In the genomic region with DNA sequence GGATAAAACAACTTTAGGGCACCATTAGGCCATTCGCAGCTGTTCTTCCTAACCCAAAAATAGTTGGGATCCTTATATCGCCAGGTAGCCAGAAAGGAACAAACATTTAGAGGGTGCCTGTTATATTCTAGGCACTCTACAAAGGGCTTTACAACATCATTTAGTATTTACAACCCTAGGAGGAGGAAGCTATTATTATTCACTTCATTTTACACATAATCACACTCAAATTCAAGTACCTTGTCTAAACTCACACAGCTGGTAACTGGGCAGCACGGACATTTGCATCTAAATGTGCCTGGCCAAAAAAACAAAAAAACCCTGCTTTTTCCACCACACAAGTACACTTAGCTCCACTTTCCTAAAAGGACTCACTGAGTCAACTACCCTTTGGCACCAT, we compare ENCODE assay signal across 2 cellular contexts.
TF ChIP-seq lines count a peak whose summit lies in the region.

No MANE protein-coding gene starts in this region.

TF ChIP-seq in A549, 52 proteins besides CTCF, POLR2A, EP300 and RAD21 (continued from another document):
- TF ChIP-seq, protein P1, sequence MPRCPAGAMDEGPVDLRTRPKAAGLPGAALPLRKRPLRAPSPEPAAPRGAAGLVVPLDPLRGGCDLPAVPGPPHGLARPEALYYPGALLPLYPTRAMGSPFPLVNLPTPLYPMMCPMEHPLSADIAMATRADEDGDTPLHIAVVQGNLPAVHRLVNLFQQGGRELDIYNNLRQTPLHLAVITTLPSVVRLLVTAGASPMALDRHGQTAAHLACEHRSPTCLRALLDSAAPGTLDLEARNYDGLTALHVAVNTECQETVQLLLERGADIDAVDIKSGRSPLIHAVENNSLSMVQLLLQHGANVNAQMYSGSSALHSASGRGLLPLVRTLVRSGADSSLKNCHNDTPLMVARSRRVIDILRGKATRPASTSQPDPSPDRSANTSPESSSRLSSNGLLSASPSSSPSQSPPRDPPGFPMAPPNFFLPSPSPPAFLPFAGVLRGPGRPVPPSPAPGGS (IDR thresholded peaks at IDR 0.05): no peak
- TF ChIP-seq, protein P2, sequence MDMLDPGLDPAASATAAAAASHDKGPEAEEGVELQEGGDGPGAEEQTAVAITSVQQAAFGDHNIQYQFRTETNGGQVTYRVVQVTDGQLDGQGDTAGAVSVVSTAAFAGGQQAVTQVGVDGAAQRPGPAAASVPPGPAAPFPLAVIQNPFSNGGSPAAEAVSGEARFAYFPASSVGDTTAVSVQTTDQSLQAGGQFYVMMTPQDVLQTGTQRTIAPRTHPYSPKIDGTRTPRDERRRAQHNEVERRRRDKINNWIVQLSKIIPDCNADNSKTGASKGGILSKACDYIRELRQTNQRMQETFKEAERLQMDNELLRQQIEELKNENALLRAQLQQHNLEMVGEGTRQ (IDR thresholded peaks at IDR 0.05): no peak
- TF ChIP-seq PHF8 (IDR thresholded peaks at IDR 0.05; ENCODE audit: borderline replicate concordance, low read depth): no peak
- TF ChIP-seq TP53 (CRISPR knock-in tag; IDR thresholded peaks at IDR 0.05): no peak
- no peak for TF ChIP-seq HOXB13 (CRISPR knock-in tag; IDR thresholded peaks at IDR 0.05; ENCODE audit: low read depth)
- TF ChIP-seq KDM5A (IDR thresholded peaks at IDR 0.05): no peak
- TF ChIP-seq, protein P3, sequence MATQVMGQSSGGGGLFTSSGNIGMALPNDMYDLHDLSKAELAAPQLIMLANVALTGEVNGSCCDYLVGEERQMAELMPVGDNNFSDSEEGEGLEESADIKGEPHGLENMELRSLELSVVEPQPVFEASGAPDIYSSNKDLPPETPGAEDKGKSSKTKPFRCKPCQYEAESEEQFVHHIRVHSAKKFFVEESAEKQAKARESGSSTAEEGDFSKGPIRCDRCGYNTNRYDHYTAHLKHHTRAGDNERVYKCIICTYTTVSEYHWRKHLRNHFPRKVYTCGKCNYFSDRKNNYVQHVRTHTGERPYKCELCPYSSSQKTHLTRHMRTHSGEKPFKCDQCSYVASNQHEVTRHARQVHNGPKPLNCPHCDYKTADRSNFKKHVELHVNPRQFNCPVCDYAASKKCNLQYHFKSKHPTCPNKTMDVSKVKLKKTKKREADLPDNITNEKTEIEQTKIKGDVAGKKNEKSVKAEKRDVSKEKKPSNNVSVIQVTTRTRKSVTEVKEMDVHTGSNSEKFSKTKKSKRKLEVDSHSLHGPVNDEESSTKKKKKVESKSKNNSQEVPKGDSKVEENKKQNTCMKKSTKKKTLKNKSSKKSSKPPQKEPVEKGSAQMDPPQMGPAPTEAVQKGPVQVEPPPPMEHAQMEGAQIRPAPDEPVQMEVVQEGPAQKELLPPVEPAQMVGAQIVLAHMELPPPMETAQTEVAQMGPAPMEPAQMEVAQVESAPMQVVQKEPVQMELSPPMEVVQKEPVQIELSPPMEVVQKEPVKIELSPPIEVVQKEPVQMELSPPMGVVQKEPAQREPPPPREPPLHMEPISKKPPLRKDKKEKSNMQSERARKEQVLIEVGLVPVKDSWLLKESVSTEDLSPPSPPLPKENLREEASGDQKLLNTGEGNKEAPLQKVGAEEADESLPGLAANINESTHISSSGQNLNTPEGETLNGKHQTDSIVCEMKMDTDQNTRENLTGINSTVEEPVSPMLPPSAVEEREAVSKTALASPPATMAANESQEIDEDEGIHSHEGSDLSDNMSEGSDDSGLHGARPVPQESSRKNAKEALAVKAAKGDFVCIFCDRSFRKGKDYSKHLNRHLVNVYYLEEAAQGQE (IDR thresholded peaks at IDR 0.05): no peak
- TF ChIP-seq, protein P4, sequence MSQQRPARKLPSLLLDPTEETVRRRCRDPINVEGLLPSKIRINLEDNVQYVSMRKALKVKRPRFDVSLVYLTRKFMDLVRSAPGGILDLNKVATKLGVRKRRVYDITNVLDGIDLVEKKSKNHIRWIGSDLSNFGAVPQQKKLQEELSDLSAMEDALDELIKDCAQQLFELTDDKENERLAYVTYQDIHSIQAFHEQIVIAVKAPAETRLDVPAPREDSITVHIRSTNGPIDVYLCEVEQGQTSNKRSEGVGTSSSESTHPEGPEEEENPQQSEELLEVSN (IDR thresholded peaks at IDR 0.05; ENCODE audit: borderline replicate concordance, low read depth): no peak
- TF ChIP-seq RNF2 (IDR thresholded peaks at IDR 0.05; ENCODE audit: borderline replicate concordance, low read depth): no peak

TF ChIP-seq in GM23338, 12 proteins besides CTCF, POLR2A, EP300 and RAD21 (continued from another document):
- TF ChIP-seq, protein P3 (IDR thresholded peaks at IDR 0.05; ENCODE audit: unreplicated experiment): no peak
- TF ChIP-seq POLR2AphosphoS5 (IDR thresholded peaks at IDR 0.05; ENCODE audit: low read depth) (no peak), ZNF331 (CRISPR knock-in tag; IDR thresholded peaks at IDR 0.05; ENCODE audit: low read depth) (no peak), ZNF114 (CRISPR knock-in tag; IDR thresholded peaks at IDR 0.05) (no peak), NANOG (IDR thresholded peaks at IDR 0.05; ENCODE audit: borderline replicate concordance) (no peak), JUNB (IDR thresholded peaks at IDR 0.05; ENCODE audit: unreplicated experiment) (no peak), STAT1 (IDR thresholded peaks at IDR 0.05; ENCODE audit: unreplicated experiment) (no peak)
- TF ChIP-seq, protein P5, sequence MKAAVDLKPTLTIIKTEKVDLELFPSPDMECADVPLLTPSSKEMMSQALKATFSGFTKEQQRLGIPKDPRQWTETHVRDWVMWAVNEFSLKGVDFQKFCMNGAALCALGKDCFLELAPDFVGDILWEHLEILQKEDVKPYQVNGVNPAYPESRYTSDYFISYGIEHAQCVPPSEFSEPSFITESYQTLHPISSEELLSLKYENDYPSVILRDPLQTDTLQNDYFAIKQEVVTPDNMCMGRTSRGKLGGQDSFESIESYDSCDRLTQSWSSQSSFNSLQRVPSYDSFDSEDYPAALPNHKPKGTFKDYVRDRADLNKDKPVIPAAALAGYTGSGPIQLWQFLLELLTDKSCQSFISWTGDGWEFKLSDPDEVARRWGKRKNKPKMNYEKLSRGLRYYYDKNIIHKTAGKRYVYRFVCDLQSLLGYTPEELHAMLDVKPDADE (IDR thresholded peaks at IDR 0.05): no peak
- TF ChIP-seq, protein P6, sequence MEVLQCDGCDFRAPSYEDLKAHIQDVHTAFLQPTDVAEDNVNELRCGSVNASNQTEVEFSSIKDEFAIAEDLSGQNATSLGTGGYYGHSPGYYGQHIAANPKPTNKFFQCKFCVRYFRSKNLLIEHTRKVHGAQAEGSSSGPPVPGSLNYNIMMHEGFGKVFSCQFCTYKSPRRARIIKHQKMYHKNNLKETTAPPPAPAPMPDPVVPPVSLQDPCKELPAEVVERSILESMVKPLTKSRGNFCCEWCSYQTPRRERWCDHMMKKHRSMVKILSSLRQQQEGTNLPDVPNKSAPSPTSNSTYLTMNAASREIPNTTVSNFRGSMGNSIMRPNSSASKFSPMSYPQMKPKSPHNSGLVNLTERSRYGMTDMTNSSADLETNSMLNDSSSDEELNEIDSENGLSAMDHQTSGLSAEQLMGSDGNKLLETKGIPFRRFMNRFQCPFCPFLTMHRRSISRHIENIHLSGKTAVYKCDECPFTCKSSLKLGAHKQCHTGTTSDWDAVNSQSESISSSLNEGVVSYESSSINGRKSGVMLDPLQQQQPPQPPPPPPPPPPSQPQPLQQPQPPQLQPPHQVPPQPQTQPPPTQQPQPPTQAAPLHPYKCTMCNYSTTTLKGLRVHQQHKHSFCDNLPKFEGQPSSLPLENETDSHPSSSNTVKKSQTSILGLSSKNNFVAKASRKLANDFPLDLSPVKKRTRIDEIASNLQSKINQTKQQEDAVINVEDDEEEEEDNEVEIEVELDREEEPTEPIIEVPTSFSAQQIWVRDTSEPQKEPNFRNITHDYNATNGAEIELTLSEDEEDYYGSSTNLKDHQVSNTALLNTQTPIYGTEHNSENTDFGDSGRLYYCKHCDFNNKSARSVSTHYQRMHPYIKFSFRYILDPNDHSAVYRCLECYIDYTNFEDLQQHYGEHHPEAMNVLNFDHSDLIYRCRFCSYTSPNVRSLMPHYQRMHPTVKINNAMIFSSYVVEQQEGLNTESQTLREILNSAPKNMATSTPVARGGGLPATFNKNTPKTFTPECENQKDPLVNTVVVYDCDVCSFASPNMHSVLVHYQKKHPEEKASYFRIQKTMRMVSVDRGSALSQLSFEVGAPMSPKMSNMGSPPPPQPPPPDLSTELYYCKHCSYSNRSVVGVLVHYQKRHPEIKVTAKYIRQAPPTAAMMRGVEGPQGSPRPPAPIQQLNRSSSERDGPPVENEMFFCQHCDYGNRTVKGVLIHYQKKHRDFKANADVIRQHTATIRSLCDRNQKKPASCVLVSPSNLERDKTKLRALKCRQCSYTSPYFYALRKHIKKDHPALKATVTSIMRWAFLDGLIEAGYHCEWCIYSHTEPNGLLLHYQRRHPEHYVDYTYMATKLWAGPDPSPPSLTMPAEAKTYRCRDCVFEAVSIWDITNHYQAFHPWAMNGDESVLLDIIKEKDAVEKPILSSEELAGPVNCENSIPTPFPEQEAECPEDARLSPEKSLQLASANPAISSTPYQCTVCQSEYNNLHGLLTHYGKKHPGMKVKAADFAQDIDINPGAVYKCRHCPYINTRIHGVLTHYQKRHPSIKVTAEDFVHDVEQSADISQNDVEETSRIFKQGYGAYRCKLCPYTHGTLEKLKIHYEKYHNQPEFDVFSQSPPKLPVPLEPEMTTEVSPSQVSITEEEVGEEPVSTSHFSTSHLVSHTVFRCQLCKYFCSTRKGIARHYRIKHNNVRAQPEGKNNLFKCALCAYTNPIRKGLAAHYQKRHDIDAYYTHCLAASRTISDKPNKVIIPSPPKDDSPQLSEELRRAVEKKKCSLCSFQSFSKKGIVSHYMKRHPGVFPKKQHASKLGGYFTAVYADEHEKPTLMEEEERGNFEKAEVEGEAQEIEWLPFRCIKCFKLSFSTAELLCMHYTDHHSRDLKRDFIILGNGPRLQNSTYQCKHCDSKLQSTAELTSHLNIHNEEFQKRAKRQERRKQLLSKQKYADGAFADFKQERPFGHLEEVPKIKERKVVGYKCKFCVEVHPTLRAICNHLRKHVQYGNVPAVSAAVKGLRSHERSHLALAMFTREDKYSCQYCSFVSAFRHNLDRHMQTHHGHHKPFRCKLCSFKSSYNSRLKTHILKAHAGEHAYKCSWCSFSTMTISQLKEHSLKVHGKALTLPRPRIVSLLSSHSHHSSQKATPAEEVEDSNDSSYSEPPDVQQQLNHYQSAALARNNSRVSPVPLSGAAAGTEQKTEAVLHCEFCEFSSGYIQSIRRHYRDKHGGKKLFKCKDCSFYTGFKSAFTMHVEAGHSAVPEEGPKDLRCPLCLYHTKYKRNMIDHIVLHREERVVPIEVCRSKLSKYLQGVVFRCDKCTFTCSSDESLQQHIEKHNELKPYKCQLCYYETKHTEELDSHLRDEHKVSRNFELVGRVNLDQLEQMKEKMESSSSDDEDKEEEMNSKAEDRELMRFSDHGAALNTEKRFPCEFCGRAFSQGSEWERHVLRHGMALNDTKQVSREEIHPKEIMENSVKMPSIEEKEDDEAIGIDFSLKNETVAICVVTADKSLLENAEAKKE (CRISPR knock-in tag; IDR thresholded peaks at IDR 0.05): no peak
